Comparison of ENCODE assay signal across 8 cellular contexts in genomic region chr9:41074356-41074942, GRCh38. TPM values are rescaled to one million over a fixed set of nuclear protein-coding genes. Genes with fewer than 3 reads are reported as not detected.
DNase-seq lines count a peak whose midpoint lies in the region; TF ChIP-seq lines count a peak whose summit lies in the region.
"Not testable (repeated sequence)": the region's sequence is repeated elsewhere in the genome, so short reads cannot be mapped to it uniquely, and the experiment has no call there.

No MANE protein-coding gene starts in this region.

- not testable (repeated sequence) for H3K27ac ChIP-seq in iPS-18a (ENCODE audit: low read length); urinary bladder (ENCODE audit: low read depth)

- 5% methylated on average over 63 of the region's 63 CpGs for WGBS in urinary bladder

- H3K9me3 ChIP-seq in iPS-18a (ENCODE audit: control insufficient read depth, low read depth, low read length) = not testable (repeated sequence)

- peaks cover 34% of the 10 kb centered on the region for H3K27me3 Mint-ChIP-seq in activated CD4-positive, alpha-beta memory T cell treated with anti-CD3 and anti-CD28 coated beads, Interleukin-2, amount 10 ng/mL, durations not matched to agents 7 days and 5 days
- not testable (repeated sequence) for H3K27me3 Mint-ChIP-seq in osteocyte (ENCODE audit: unreplicated experiment)

- peak overlapping the region; percentile 61 for H3K4me3 Mint-ChIP-seq in activated CD4-positive, alpha-beta memory T cell treated with anti-CD3 and anti-CD28 coated beads, Interleukin-2, amount 10 ng/mL, durations not matched to agents 7 days and 5 days
- H3K4me3 Mint-ChIP-seq in osteocyte (ENCODE audit: unreplicated experiment) = peak overlapping the region; percentile 86

- DNase-seq in H7 (peak; percentile 54), HT1080 (ENCODE audit: low read depth) (peak; percentile 48), dermis blood vessel endothelial cell (peak; percentile 48), osteocyte (ENCODE audit: extremely low spot score, unreplicated experiment) (peak; percentile 88)
- peak; percentile 19 for DNase-seq in activated CD4-positive, alpha-beta memory T cell treated with anti-CD3 and anti-CD28 coated beads, Interleukin-2, amount 10 ng/mL, durations not matched to agents 7 days and 5 days

- CTCF ChIA-PET in activated CD4-positive, alpha-beta memory T cell treated with anti-CD3 and anti-CD28 coated beads, Interleukin-2, amount 10 ng/mL, durations not matched to agents 7 days and 5 days (lab: Charles Lee) = not testable (repeated sequence)

- H3K36me3 ChIP-seq in H7 (replicated peaks; ENCODE audit: control insufficient read depth, insufficient read depth, low read length); iPS-18a (ENCODE audit: control insufficient read depth, low read depth, low read length); urinary bladder (ENCODE audit: insufficient read depth): not testable (repeated sequence)

- not testable (repeated sequence) for H3K9ac ChIP-seq in iPS-18a (ENCODE audit: low read length)

- POLR2A ChIA-PET in activated CD4-positive, alpha-beta memory T cell treated with anti-CD3 and anti-CD28 coated beads, Interleukin-2, amount 10 ng/mL, durations not matched to agents 7 days and 5 days (lab: Charles Lee) = not testable (repeated sequence)

- H3K27me3 ChIP-seq in H7 (ENCODE audit: control insufficient read depth, insufficient read depth, low read length) (peaks cover 44% of the 10 kb centered on the region), iPS-18a (ENCODE audit: control insufficient read depth, insufficient read depth, low read length) (peaks cover 89% of the 10 kb centered on the region)

- H3K27ac Mint-ChIP-seq in activated CD4-positive, alpha-beta memory T cell treated with anti-CD3 and anti-CD28 coated beads, Interleukin-2, amount 10 ng/mL, durations not matched to agents 7 days and 5 days = not testable (repeated sequence)
- H3K27ac Mint-ChIP-seq in osteocyte (ENCODE audit: unreplicated experiment) = peak overlapping the region; percentile 75

- H3K36me3 Mint-ChIP-seq in activated CD4-positive, alpha-beta memory T cell treated with anti-CD3 and anti-CD28 coated beads, Interleukin-2, amount 10 ng/mL, durations not matched to agents 7 days and 5 days (ENCODE audit: low read depth); osteocyte (ENCODE audit: unreplicated experiment): not testable (repeated sequence)

- H3K4me3 ChIP-seq in GM12875 (ENCODE audit: low read depth, low read length) (peak overlapping the region; percentile 37), H7 (ENCODE audit: insufficient read depth, low read depth, low read length) (peak overlapping the region; percentile 43), iPS-18a (ENCODE audit: low read length) (peak overlapping the region; percentile 27), urinary bladder (ENCODE audit: low read depth, low read length) (peak overlapping the region; percentile 53)

- not testable (repeated sequence) for H3K4me1 ChIP-seq in iPS-18a (ENCODE audit: control insufficient read depth, low read depth, low read length); urinary bladder (ENCODE audit: insufficient read depth)

- not testable (repeated sequence) for H3K4me1 Mint-ChIP-seq in activated CD4-positive, alpha-beta memory T cell treated with anti-CD3 and anti-CD28 coated beads, Interleukin-2, amount 10 ng/mL, durations not matched to agents 7 days and 5 days
- H3K4me1 Mint-ChIP-seq in osteocyte (ENCODE audit: unreplicated experiment) = peaks cover 16% of the 10 kb centered on the region

- TF ChIP-seq CTCF in GM12875 (IDR thresholded peaks at IDR 0.05; ENCODE audit: borderline replicate concordance, insufficient read depth, low read depth, low read length); osteocyte (IDR thresholded peaks at IDR 0.05): not testable (repeated sequence)

- H3K9me3 Mint-ChIP-seq in activated CD4-positive, alpha-beta memory T cell treated with anti-CD3 and anti-CD28 coated beads, Interleukin-2, amount 10 ng/mL, durations not matched to agents 7 days and 5 days; osteocyte (ENCODE audit: unreplicated experiment): not testable (repeated sequence)

RNA-seq across cellular contexts. Expression of gene FOXD4L6, which starts 54.0 kb away (rescaled TPM):
- not detected in 2 replicates for total RNA-seq in H7 (2014; rRNA removed; shearing (Covaris generic))
- 0.13 TPM in 1 of 2 replicates, not detected in the other for total RNA-seq in HT1080 (2014; rRNA removed; shearing (Covaris generic))
- polyA plus RNA-seq in HT1080 (2015; cell fraction: cytosol; rRNA removed) = 0.05 TPM in 1 of 2 replicates, not detected in the other
- 0.19 and 0.28 TPM in 2 replicates for polyA plus RNA-seq in HT1080 (2015; cell fraction: nucleus; rRNA removed)
- total RNA-seq in activated CD4-positive, alpha-beta memory T cell treated with anti-CD3 and anti-CD28 coated beads, Interleukin-2, amount 10 ng/mL, durations not matched to agents 7 days and 5 days = not detected
- total RNA-seq in dermis blood vessel endothelial cell (under 0.01 and 0.09 TPM in 2 replicates), osteocyte (not detected in 2 replicates), urinary bladder (not detected)
- not detected for polyA plus RNA-seq in urinary bladder

Comparison
In these comparisons a context has a peak if more than half of its experiments do, and no peak if none do; other contexts are left out.
1. DNase-seq: peak in every context shown above with its lines; median percentile 88 in osteocyte; 54 in H7; 48 in HT1080; 48 in dermis blood vessel endothelial cell; 19 in activated CD4-positive, alpha-beta memory T cell treated with anti-CD3 and anti-CD28 coated beads, Interleukin-2, amount 10 ng/mL, durations not matched to agents 7 days and 5 days.